ENCODE assay signal across 10 cellular contexts in the genomic region with DNA sequence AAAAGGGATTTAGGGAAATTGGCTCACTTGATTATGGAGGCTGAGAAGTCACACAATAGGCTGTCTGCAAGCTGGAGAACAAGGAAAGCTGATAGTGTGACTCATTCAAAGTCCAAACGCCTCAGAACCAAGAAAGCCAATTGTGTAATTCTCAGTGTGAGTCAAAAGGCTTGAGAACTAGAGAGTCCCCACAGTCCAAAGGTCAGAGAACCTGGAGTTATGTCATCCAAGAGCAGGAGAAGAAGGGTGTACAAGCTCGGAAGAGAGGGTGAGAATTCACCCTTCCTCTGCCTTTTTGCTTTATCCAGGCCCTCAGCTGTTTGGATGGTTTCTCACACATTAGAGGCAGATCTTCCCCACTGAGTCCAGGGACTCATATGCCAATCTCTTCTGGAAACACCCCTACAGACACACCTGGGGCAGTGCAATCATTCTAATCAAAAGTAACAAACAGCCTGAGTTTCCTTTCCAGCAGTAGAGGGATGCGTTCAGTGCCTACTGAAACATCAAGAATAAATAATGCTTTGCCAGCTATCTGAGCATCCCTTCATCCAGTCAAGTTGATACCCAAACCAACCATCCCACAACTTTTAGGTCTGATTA.
DNase-seq lines count a peak whose midpoint lies in the region; FAIRE-seq and TF ChIP-seq lines count a peak whose summit lies in the region.
"Had no signal": no experiment of that assay in that cellular context is flagged by ENCODE, and none has a peak within 500 bp of the region (broad histone marks: within the 10 kb centered on the region; RNA-seq: fewer than 3 reads in every experiment).

No MANE protein-coding gene starts in this region.

- H3K27me3 ChIP-seq in osteoblast (ENCODE audit: insufficient read depth, low read length) = no peaks in the 10 kb centered on the region

- FAIRE-seq in GM18507 (lab: Jason Lieb, UNC) = peak; percentile 15

- H3K4me3 ChIP-seq in osteoblast (ENCODE audit: insufficient read depth, low read length) = no peak overlapping the region
- H3K4me3 ChIP-seq: HAP-1, SK-N-MC had no signal

- DNase-seq in GM18507 (ENCODE audit: extremely low spot score, insufficient read length, low read depth) (no peak), NCI-H146 (lab: John Stamatoyannopoulos, UW) (peak; percentile 26), dedifferentiated amniotic fluid mesenchymal stem cell (ENCODE audit: extremely low spot score) (peak; percentile 55), osteoblast (ENCODE audit: insufficient read length, low spot score, missing footprints) (peak; percentile 72), germinal center (ENCODE audit: low spot score) (no peak), GM20000 (ENCODE audit: low spot score) (no peak), SK-N-DZ (ENCODE audit: low spot score) (no peak), activated gamma-delta T cell (lab: John Stamatoyannopoulos, UW) (no peak)

- H3K36me3 ChIP-seq in osteoblast (ENCODE audit: insufficient read depth, low read length) = no peaks in the 10 kb centered on the region
- H3K36me3 ChIP-seq: HAP-1 had no signal

- H2AFZ ChIP-seq in osteoblast (ENCODE audit: low read length) = no peak overlapping the region

- peaks cover 10% of the 10 kb centered on the region for H3K4me1 ChIP-seq in osteoblast (ENCODE audit: insufficient read depth, low read length)
- H3K4me1 ChIP-seq: HAP-1 had no signal

- no peak overlapping the region for H3K27ac ChIP-seq in osteoblast (ENCODE audit: low read depth, low read length)
- H3K27ac ChIP-seq: SK-N-MC had no signal

- no peaks in the 10 kb centered on the region for H3K79me2 ChIP-seq in osteoblast (ENCODE audit: insufficient read depth, low read length)

- H3K9me3 ChIP-seq in osteoblast (ENCODE audit: low read depth, low read length) = no peaks in the 10 kb centered on the region
- H3K9me3 ChIP-seq: HAP-1 had no signal

- no peak overlapping the region for H3K4me2 ChIP-seq in osteoblast (ENCODE audit: insufficient read depth, low read length)

- H4K20me1 ChIP-seq in osteoblast (ENCODE audit: insufficient read depth, low read length) = no peaks in the 10 kb centered on the region

- TF ChIP-seq CTCF in osteoblast (IDR thresholded peaks at IDR 0.05; ENCODE audit: extremely low read depth, low read depth, low read length) = no peak
- TF ChIP-seq CTCF in GM20000 (IDR thresholded peaks at IDR 0.05; ENCODE audit: extremely low read depth, missing control alignments) = no peak

Comparison
In these comparisons a context has a peak if more than half of its experiments do, and no peak if none do; other contexts are left out.
1. DNase-seq: peak in NCI-H146 (single experiment), dedifferentiated amniotic fluid mesenchymal stem cell (single experiment) and osteoblast (single experiment); none in GM18507 (single experiment), germinal center (single experiment), GM20000 (single experiment), SK-N-DZ (single experiment) and activated gamma-delta T cell (single experiment).